Comparison of ENCODE assay signal across 11 cellular contexts in genomic region chrX:100565534-100565933, GRCh38. TPM values are rescaled to one million over a fixed set of nuclear protein-coding genes. Genes with fewer than 3 reads are reported as not detected.
"Had no signal": no experiment of that assay in that cellular context is flagged by ENCODE, and none has a peak within 500 bp of the region (broad histone marks: within the 10 kb centered on the region; RNA-seq: fewer than 3 reads in every experiment).

No MANE protein-coding gene starts in this region.

RNA-seq across cellular contexts. Expression of gene TNMD, which starts 19.2 kb away (rescaled TPM):
- total RNA-seq: activated CD4-positive, alpha-beta T cell treated with anti-CD3 and anti-CD28 coated beads, Interleukin-2, amount 10 ng/mL, durations not matched to agents 7 days and 5 days; activated CD8-positive, alpha-beta T cell treated with anti-CD3 and anti-CD28 coated beads, Interleukin-2, amount 10 ng/mL, durations not matched to agents 7 days and 5 days; activated naive CD8-positive, alpha-beta T cell treated with anti-CD3 and anti-CD28 coated beads, Interleukin-2, amount 10 ng/mL, durations not matched to agents 7 days and 5 days; activated T-helper 2 cell treated with anti-CD3 and anti-CD28 coated beads, Interferon-gamma antibody, Interleukin-2, Interleukin-4, amounts not matched to agents 10 μg/mL and 5 μg/mL and 100 μg/mL, durations not matched to agents 14 hours and 24 hours and 36 hours; esophagus mucosa; mucosa of gallbladder; naive thymus-derived CD4-positive, alpha-beta T cell; renal cortical epithelial cell; sigmoid colon; testis; upper lobe of left lung had no signal
- polyA plus RNA-seq: naive thymus-derived CD4-positive, alpha-beta T cell had no signal
